Comparison of ENCODE assay signal across 33 cellular contexts in genomic region chr2:206833291-206833690, GRCh38.
"Had no signal": no experiment of that assay in that cellular context is flagged by ENCODE, and none has a peak within 500 bp of the region (broad histone marks: within the 10 kb centered on the region; RNA-seq: fewer than 3 reads in every experiment).

No MANE protein-coding gene starts in this region.

- H3K27ac ChIP-seq: adrenal gland, body of pancreas, brain microvascular endothelial cell, breast epithelium, VCaP had no signal

- H3K9me3 ChIP-seq: body of pancreas, breast epithelium had no signal

- H3K4me1 ChIP-seq: adrenal gland, body of pancreas, breast epithelium had no signal

- FAIRE-seq: astrocyte, TTC549 had no signal

- H3K27me3 ChIP-seq: adrenal gland, body of pancreas, brain microvascular endothelial cell, breast epithelium had no signal

- DNase-seq: activated CD4-positive, alpha-beta memory T cell treated with anti-CD3 and anti-CD28 coated beads, Interleukin-2, amount 10 ng/mL, durations not matched to agents 7 days and 5 days; activated CD4-positive, alpha-beta T cell treated with anti-CD3 and anti-CD28 coated beads for 1 hour; activated CD4-positive, alpha-beta T cell treated with anti-CD3 and anti-CD28 coated beads for 36 hours; activated CD4-positive, alpha-beta T cell treated with anti-CD3 and anti-CD28 coated beads for 48 hours; activated CD4-positive, alpha-beta T cell treated with anti-CD3 and anti-CD28 coated beads, Interleukin-2, amount 10 ng/mL, durations not matched to agents 7 days and 5 days; activated CD4-positive, alpha-beta T cell treated with anti-CD3 and anti-CD28 coated beads, Interleukin-2, amount 50 U/mL, for 48 hours; activated CD4-positive, CD25-positive, alpha-beta regulatory T cell; activated CD8-positive, alpha-beta memory T cell treated with anti-CD3 and anti-CD28 coated beads for 24 hours; activated CD8-positive, alpha-beta memory T cell treated with anti-CD3 and anti-CD28 coated beads, Interleukin-2, amount 10 ng/mL, durations not matched to agents 7 days and 5 days; activated CD8-positive, alpha-beta memory T cell treated with anti-CD3 and anti-CD28 coated beads, Interleukin-2, amount 50 U/mL, for 48 hours; activated CD8-positive, alpha-beta T cell treated with anti-CD3 and anti-CD28 coated beads, Interleukin-2, amount 10 ng/mL, durations not matched to agents 7 days and 5 days; activated effector memory CD4-positive, alpha-beta T cell treated with Interleukin-2 at 50 U/mL for 16 hours; activated gamma-delta T cell; activated naive CD4-positive, alpha-beta T cell treated with anti-CD3 and anti-CD28 coated beads, Interleukin-2, amount 10 ng/mL, durations not matched to agents 7 days and 5 days; activated naive CD4-positive, alpha-beta T cell treated with Interleukin-2 at 50 U/mL for 16 hours; activated naive CD8-positive, alpha-beta T cell treated with anti-CD3 and anti-CD28 coated beads, Interleukin-2, amount 10 ng/mL, durations not matched to agents 7 days and 5 days; activated naive CD8-positive, alpha-beta T cell treated with anti-CD3 and anti-CD28 coated beads, Interleukin-2, amount 50 U/mL, for 24 hours; activated T-cell treated with anti-CD3 and anti-CD28 coated beads, Interleukin-2, amount 50 U/mL, for 24 hours; activated T-cell treated with anti-CD3 and anti-CD28 coated beads, Interleukin-2, amount 50 U/mL, for 48 hours; adrenal gland; amniotic stem cell; aorta; body of pancreas; brain microvascular endothelial cell; central memory CD4-positive, alpha-beta T cell; T-helper 1 cell; T-helper 9 cell had no signal

- H3K36me3 ChIP-seq: adrenal gland, brain microvascular endothelial cell, breast epithelium had no signal

- ATAC-seq: activated CD4-positive, alpha-beta T cell treated with anti-CD3 and anti-CD28 coated beads for 36 hours; activated CD4-positive, CD25-positive, alpha-beta regulatory T cell treated with anti-CD3 and anti-CD28 coated beads, Interleukin-2, amount 50 U/mL, for 24 hours; activated CD8-positive, alpha-beta memory T cell treated with anti-CD3 and anti-CD28 coated beads, Interleukin-2, amount 10 ng/mL, durations not matched to agents 7 days and 5 days; activated CD8-positive, alpha-beta T cell treated with anti-CD3 and anti-CD28 coated beads, Interleukin-2, amount 10 ng/mL, durations not matched to agents 7 days and 5 days; activated naive CD8-positive, alpha-beta T cell treated with anti-CD3 and anti-CD28 coated beads, Interleukin-2, amount 50 U/mL, for 24 hours; body of pancreas; WTC11 had no signal

- H3K4me3 ChIP-seq: adrenal gland, body of pancreas, breast epithelium had no signal
